In the genomic region with DNA sequence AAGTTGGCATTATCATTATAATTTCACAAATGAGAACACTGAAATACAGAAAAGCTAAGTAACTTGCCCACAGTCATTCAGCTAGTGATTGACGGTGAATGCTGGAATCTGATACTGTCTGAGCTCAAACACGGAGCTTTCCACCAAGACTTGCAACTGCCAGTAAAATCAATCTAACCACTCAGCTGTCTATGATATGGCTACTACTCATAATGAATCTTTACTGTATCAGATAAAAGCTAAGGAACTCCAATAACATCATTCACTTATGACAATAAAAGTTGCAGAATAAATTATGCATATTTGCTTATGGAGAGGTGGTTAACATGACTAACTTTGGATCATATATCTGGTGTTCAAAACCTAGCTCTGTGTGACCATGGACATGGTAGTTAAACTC, we compare ENCODE assay signal across 21 cellular contexts.
A peak's percentile ranks its signal among the peaks of the same experiment; 100 is the strongest.
DNase-seq lines count a peak whose midpoint lies in the region.
"Had no signal": no experiment of that assay in that cellular context is flagged by ENCODE, and none has a peak within 500 bp of the region (broad histone marks: within the 10 kb centered on the region; RNA-seq: fewer than 3 reads in every experiment).

No MANE protein-coding gene starts in this region.

- DNase-seq in NCI-H2171 treated with DMSO at 0.1 percent for 48 hours (lab: John Stamatoyannopoulos, UW) (peak; percentile 27), NCI-H2171 (lab: John Stamatoyannopoulos, UW) (no peak), NCI-H69 (lab: John Stamatoyannopoulos, UW) (peak; percentile 3), left kidney (ENCODE audit: low read depth, low spot score) (peak; percentile 24), NCI-H2196 treated with DMSO at 0.1 percent for 48 hours (lab: John Stamatoyannopoulos, UW; ENCODE audit: unreplicated experiment) (no peak), NCI-H345 (lab: John Stamatoyannopoulos, UW) (no peak)
- DNase-seq: 8988T; ACHN; BE2C; C1 segment of cervical spinal cord; CD4-positive, alpha-beta memory T cell; CD4-positive, CD25-positive, alpha-beta regulatory T cell; CD8-positive, alpha-beta memory T cell; COR-L47; DMS 273 treated with DMSO at 0.1 percent for 48 hours; DMS153; DMS53; DMS79; DND-41; EL; GDM1 had no signal

Comparison
In these comparisons a context has a peak if more than half of its experiments do, and no peak if none do; other contexts are left out.
1. DNase-seq: peak in NCI-H2171 treated with DMSO at 0.1 percent for 48 hours (single experiment), NCI-H69 (single experiment) and left kidney (single experiment); none in NCI-H2171 (single experiment), NCI-H2196 treated with DMSO at 0.1 percent for 48 hours (single experiment) and NCI-H345 (single experiment).